Comparison of ENCODE assay signal across 16 cellular contexts in the genomic region with DNA sequence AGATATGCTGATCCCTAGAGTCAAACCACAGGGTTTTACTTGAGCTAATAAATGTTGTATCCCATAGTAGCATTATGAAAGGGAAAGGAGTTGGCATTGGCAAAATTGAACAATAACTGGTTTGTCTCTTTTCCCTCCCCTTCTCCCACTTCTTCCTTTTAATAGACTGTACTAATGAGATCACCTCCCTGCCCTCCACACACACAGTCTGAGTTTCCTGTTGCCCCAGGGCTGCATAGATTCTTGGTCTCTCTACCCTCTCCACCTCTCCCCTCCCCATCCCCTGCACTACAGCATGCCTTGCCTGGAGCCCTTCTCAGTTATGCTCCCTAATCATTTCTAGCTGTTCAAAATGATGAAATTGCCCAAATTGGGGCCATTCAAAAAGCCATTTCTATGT. TPM values are rescaled to one million over a fixed set of nuclear protein-coding genes. Genes with fewer than 3 reads are reported as not detected.
A peak's percentile ranks its signal among the peaks of the same experiment; 100 is the strongest.
DNase-seq lines count a peak whose midpoint lies in the region; ATAC-seq and TF ChIP-seq lines count a peak whose summit lies in the region.
"Had no signal": no experiment of that assay in that cellular context is flagged by ENCODE, and none has a peak within 500 bp of the region (broad histone marks: within the 10 kb centered on the region; RNA-seq: fewer than 3 reads in every experiment).

No MANE protein-coding gene starts in this region.

- H3K36me3 ChIP-seq in DND-41 (ENCODE audit: insufficient read depth, low read length): no peaks in the 10 kb centered on the region

- no peaks in the 10 kb centered on the region for H3K79me2 ChIP-seq in DND-41 (ENCODE audit: insufficient read depth, low read length)

- no peak overlapping the region for H3K4me3 ChIP-seq in DND-41 (ENCODE audit: low read depth in 1 of 2, low read length in 2 of 2)

- no peak for TF ChIP-seq CTCF in DND-41 (IDR thresholded peaks at IDR 0.05; ENCODE audit: borderline replicate concordance, extremely low read depth, low read length, poor library complexity, severe bottlenecking)

- H4K20me1 ChIP-seq in DND-41 (ENCODE audit: insufficient read depth, low read length): no peaks in the 10 kb centered on the region

- H3K9me3 ChIP-seq in DND-41 (ENCODE audit: insufficient read depth, low read length, severe bottlenecking): peaks cover 4% of the 10 kb centered on the region

- ATAC-seq in DND-41 (ENCODE audit: insufficient read depth, low read depth) (0 out of 3 replicates have a peak, but pooled peaks have one; percentile 60), HG03108 (IDR thresholded peaks at IDR 0.05; ENCODE audit: unreplicated experiment) (no peak)
- ATAC-seq: stimulated activated naive B cell treated with anti-CD40 and anti-IgM and Interleukin-4, amounts not matched to agents 10 μg/mL and 1 μg/mL and 100 μg/mL, for 72 hours; T-cell had no signal

- no peak overlapping the region for H3K27ac ChIP-seq in DND-41 (ENCODE audit: low read length)

- H3K9ac ChIP-seq in DND-41 (ENCODE audit: low read depth, low read length): no peak overlapping the region

- DNase-seq in DND-41 (no peak), M059J (ENCODE audit: low read depth) (peak; percentile 41), UCSD-AML1 (lab: John Stamatoyannopoulos, UW; ENCODE audit: unreplicated experiment) (peak; percentile 13), foreskin melanocyte (peak; percentile 92), SHP77 (lab: John Stamatoyannopoulos, UW) (no peak), hepatic stellate cell (ENCODE audit: low spot score) (no peak)
- no peak for DNase-seq in effector CD4-positive, alpha-beta T cell
- DNase-seq: activated CD4-positive, CD25-positive, alpha-beta regulatory T cell treated with anti-CD3 and anti-CD28 coated beads, Interleukin-2, amount 50 U/mL, for 72 hours; activated naive CD4-positive, alpha-beta T cell treated with anti-CD3 and anti-CD28 coated beads, Interleukin-2, amount 10 ng/mL, durations not matched to agents 7 days and 5 days; Caco-2; effector memory CD4-positive, alpha-beta T cell; NCI-H1092 treated with DMSO at 0.1 percent for 48 hours; occipital lobe; stimulated activated naive B cell treated with anti-CD40 and anti-IgM and Interleukin-4, amounts not matched to agents 10 μg/mL and 1 μg/mL and 100 μg/mL, for 72 hours; T-cell had no signal

- no peaks in the 10 kb centered on the region for H3K4me1 ChIP-seq in DND-41 (ENCODE audit: insufficient read depth, low read length)

- no peak overlapping the region for H3K4me2 ChIP-seq in DND-41 (ENCODE audit: insufficient read depth, low read length)

- no peaks in the 10 kb centered on the region for H3K27me3 ChIP-seq in DND-41 (ENCODE audit: insufficient read depth, low read length, poor library complexity)

- H2AFZ ChIP-seq in DND-41 (ENCODE audit: low read depth, low read length): no peak overlapping the region

RNA-seq across cellular contexts. Expression of a gene that starts 37.1 kb away (rescaled TPM):
- total RNA-seq in M059J (2014; rRNA removed; shearing (Covaris generic)): 4.4 and 9.5 TPM in 2 replicates

Comparison
In these comparisons a context has a peak if more than half of its experiments do, and no peak if none do; other contexts are left out.
1. DNase-seq: peak in M059J (single experiment), UCSD-AML1 (single experiment) and foreskin melanocyte (single experiment); none in DND-41 (single experiment), SHP77 (0 of 2), effector CD4-positive, alpha-beta T cell (single experiment) and hepatic stellate cell (single experiment).